In genomic region chr15:96273317-96274086, GRCh38 we compare ENCODE assay signal across 10 cellular contexts. TPM values are rescaled to one million over a fixed set of nuclear protein-coding genes. Genes with fewer than 3 reads are reported as not detected.
DNase-seq lines count a peak whose midpoint lies in the region; ATAC-seq, FAIRE-seq and TF ChIP-seq lines count a peak whose summit lies in the region.
"Had no signal": no experiment of that assay in that cellular context is flagged by ENCODE, and none has a peak within 500 bp of the region (broad histone marks: within the 10 kb centered on the region; RNA-seq: fewer than 3 reads in every experiment).

No MANE protein-coding gene starts in this region.

- SMC1A ChIA-PET in GM12878 (lab: Charles Lee; ENCODE audit: uncharacterized antibody, unreplicated experiment), result interaction anchor here (0.6 to 1.7 kb wide), 8 partner anchors 9 to 1014 kb away, joined by 3 to 7 read pairs (median 4); no protein-coding TSS in a partner anchor

- CTCF ChIA-PET in GM12878 (lab: Yijun Ruan, JAX), result no interaction called here

- H3K9me3 ChIP-seq in GM12878 (replicated peaks; ENCODE audit: control insufficient read depth, insufficient read depth, low read length), result no peaks in the 10 kb centered on the region
- H3K9me3 ChIP-seq in lower lobe of right lung, result no peaks in the 10 kb centered on the region

- H3K79me2 ChIP-seq in GM12878 (ENCODE audit: control insufficient read depth, insufficient read depth, low read length), result no peaks in the 10 kb centered on the region

- H3K36me3 ChIP-seq in GM12878 (ENCODE audit: control insufficient read depth in 2 of 2, insufficient read depth in 2 of 2, low read length in 1 of 2), result no peaks in the 10 kb centered on the region
- H3K36me3 ChIP-seq in lower lobe of right lung, result no peaks in the 10 kb centered on the region

- peak; percentile 76 for ATAC-seq in HG03565 (IDR thresholded peaks at IDR 0.05; ENCODE audit: unreplicated experiment)
- ATAC-seq in GM12878, result peak; percentile 92
- ATAC-seq in GM21717 (IDR thresholded peaks at IDR 0.05; ENCODE audit: unreplicated experiment), result no peak
- no peak for ATAC-seq in lower lobe of right lung
- ATAC-seq in HG02970 (IDR thresholded peaks at IDR 0.05; ENCODE audit: low FRiP score, unreplicated experiment), result no peak

- H3K4me3 ChIP-seq in GM12865 (ENCODE audit: low read depth, low read length) (no peak overlapping the region), GM12878 (no peak overlapping the region), retinal pigment epithelial cell (ENCODE audit: low read length) (no peak overlapping the region), lower lobe of right lung (no peak overlapping the region)

- no TSS peak for BruUV-seq in GM12878 (replicated peaks; lab: Mats Ljungman, UMichigan)

- FAIRE-seq in GM12878 (lab: Jason Lieb, UNC), result no peak

- no peak for TF ChIP-seq RAD21 in GM12878 (IDR thresholded peaks at IDR 0.05; ENCODE audit: insufficient read depth, low read depth, low read length)

- no peak overlapping the region for H3K9ac ChIP-seq in GM12878 (ENCODE audit: control insufficient read depth, insufficient read depth, low read length)

- TF ChIP-seq CTCF in GM12865 (IDR thresholded peaks at IDR 0.05; ENCODE audit: insufficient read depth, low read depth, low read length, missing control alignments) (no peak), GM12878 (IDR thresholded peaks at IDR 0.05 in 2 of 3, conservative IDR thresholded peaks at IDR 0.05 in 1 of 3; ENCODE audit: control insufficient read depth in 2 of 3, extremely low read depth in 1 of 3, insufficient read depth in 1 of 3, low read depth in 3 of 3, low read length in 3 of 3) (no peak), retinal pigment epithelial cell (conservative IDR thresholded peaks at IDR 0.05; ENCODE audit: low read depth, low read length) (no peak), lower lobe of right lung (IDR thresholded peaks at IDR 0.05) (no peak)

- TF ChIP-seq POLR2A in GM12878 (IDR thresholded peaks at IDR 0.05; ENCODE audit: low read depth, low read length), result no peak

- H3K27ac ChIP-seq in GM12878 (ENCODE audit: control insufficient read depth, insufficient read depth) (no peak overlapping the region), lower lobe of right lung (no peak overlapping the region)

- no peak overlapping the region for H3K4me2 ChIP-seq in GM12878 (ENCODE audit: control insufficient read depth, insufficient read depth)

- 20% methylated on average over 15 of the region's 15 CpGs for WGBS in GM12878 (ENCODE audit: insufficient coverage, insufficient replicate concordance, low lambda C conversion rate, missing lambda C conversion rate)

- H4K20me1 ChIP-seq in GM12878 (ENCODE audit: control insufficient read depth, insufficient read depth), result no peaks in the 10 kb centered on the region

- no peaks in the 10 kb centered on the region for H3K27me3 ChIP-seq in GM12878 (replicated peaks in 1 of 2; ENCODE audit: control insufficient read depth in 2 of 2, insufficient read depth in 2 of 2, low read length in 1 of 2)
- no peaks in the 10 kb centered on the region for H3K27me3 ChIP-seq in lower lobe of right lung (ENCODE audit: low read depth)

- intact Hi-C loops in GM12878 (cut with micrococcal nuclease; ENCODE audit: unreplicated experiment), result no loop called here
- intact Hi-C loops in lower lobe of right lung (cut with DNase I), result no loop called here

- RAD21 ChIA-PET in GM12878 (lab: Charles Lee; ENCODE audit: unreplicated experiment), result interaction anchor here (1.1 to 1.6 kb wide), 2 partner anchors 44 to 230 kb away, joined by 3 to 4 read pairs; no protein-coding TSS in a partner anchor

- POLR2A ChIA-PET in GM12878 (lab: Charles Lee), result interaction anchor here (0.5 kb wide), 1 partner anchor 38 kb away, joined by 4 read pairs; no protein-coding TSS in a partner anchor

- no peak for TF ChIP-seq EP300 in GM12878 (IDR thresholded peaks at IDR 0.05; ENCODE audit: borderline replicate concordance in 1 of 2, control insufficient read depth in 1 of 2, low read depth in 2 of 2, low read length in 2 of 2)

- in situ Hi-C loops in GM12878 (cut with MboI), result no loop called here

- no peak overlapping the region for H2AFZ ChIP-seq in GM12878 (ENCODE audit: control insufficient read depth, low read depth, low read length)

- H3K4me1 ChIP-seq in GM12878 (ENCODE audit: control insufficient read depth, insufficient read depth, low read length), result no peaks in the 10 kb centered on the region
- H3K4me1 ChIP-seq in lower lobe of right lung, result no peaks in the 10 kb centered on the region

- peak; percentile 28 for DNase-seq in GM12865 (ENCODE audit: low read depth)
- DNase-seq in GM12878 (ENCODE audit: low read depth, low spot score), result peak; percentile 25
- DNase-seq in retinal pigment epithelial cell (ENCODE audit: low read depth), result peak; percentile 89
- DNase-seq in cerebellar cortex (ENCODE audit: low spot score), result no peak
- no peak for DNase-seq in lower lobe of right lung
- DNase-seq: activated CD4-positive, alpha-beta T cell treated with anti-CD3 and anti-CD28 coated beads, Interleukin-2, amount 50 U/mL, for 1 hour; KG1 had no signal

TF ChIP-seq in GM12878, 131 proteins besides CTCF, POLR2A, EP300 and RAD21:
- TF ChIP-seq MTA2 (IDR thresholded peaks at IDR 0.05; ENCODE audit: low read depth), result peak; percentile 62; the same call in 1 of the 2 replicates
- peak; percentile 29; the same call in 1 of the 2 replicates for TF ChIP-seq ATF7 (IDR thresholded peaks at IDR 0.05; ENCODE audit: low read depth)
- TF ChIP-seq RUNX3 (IDR thresholded peaks at IDR 0.05; ENCODE audit: low read length), result peak; percentile 42; the same call in 1 of the 2 replicates
- peak; percentile 14; the same call in 1 of the 2 replicates for TF ChIP-seq JUNB (IDR thresholded peaks at IDR 0.05)
- TF ChIP-seq BHLHE40 (IDR thresholded peaks at IDR 0.05; ENCODE audit: borderline replicate concordance in 1 of 2, low read depth in 2 of 2, low read length in 1 of 2), result peak in 1 of 2 experiments; percentile 51; a peak in 2 of 4 replicates
- TF ChIP-seq CBX5 (IDR thresholded peaks at IDR 0.05; ENCODE audit: low read depth), result no peak
- no peak for TF ChIP-seq E2F8 (IDR thresholded peaks at IDR 0.05; ENCODE audit: low read depth, partially characterized antibody)
- TF ChIP-seq NR2F1 (conservative IDR thresholded peaks at IDR 0.05), result peak; percentile 71
- peak; percentile 15; the same call in 1 of the 2 replicates for TF ChIP-seq YY1 (IDR thresholded peaks at IDR 0.05; ENCODE audit: low read depth, low read length)
- no peak for TF ChIP-seq RFX5 (IDR thresholded peaks at IDR 0.05; ENCODE audit: low read depth, low read length)
- peak; percentile 42; the same call in 1 of the 2 replicates for TF ChIP-seq IRF4 (IDR thresholded peaks at IDR 0.05; ENCODE audit: low read depth, low read length)
- TF ChIP-seq BCL11A (IDR thresholded peaks at IDR 0.05; ENCODE audit: low read depth, low read length), result peak; percentile 85
- TF ChIP-seq ATF2 (IDR thresholded peaks at IDR 0.05; ENCODE audit: low read length), result peak; percentile 9; the same call in 1 of the 2 replicates

RNA-seq across cellular contexts. Expression of gene NR2F2, which starts 57.0 kb away (rescaled TPM):
- 21.4 and 23.4 TPM in 2 replicates for total RNA-seq in GM12878 (2013; cell fraction: nucleolus; rRNA removed)
- total RNA-seq in GM12878 (2014; rRNA removed) (0.82 and 1.1 TPM in 2 replicates), GM12878 (2014; rRNA removed; fragmentation: Illumina TruSeq; extraction: Trizol) (1.7 and 1.9 TPM in 2 replicates), GM12878 (2021) (9.4 and 10.1 TPM in 2 replicates), lower lobe of right lung (50.6 TPM)
- 0.34 TPM for polyA plus RNA-seq in GM12878 (2011; ENCODE audit: low read depth)
- polyA plus RNA-seq in GM12878 (2011; rRNA removed) (8.7 and 10.0 TPM in 2 replicates), GM12878 (2014; fragmentation: Illumina TruSeq; extraction: Trizol) (6.9 TPM in 2 replicates), GM12878 (2014; fragmentation: Nextera tagmentation; extraction: Ambion mirVana) (1 to 10 TPM; 2.3 to 3.2 TPM), GM12878 (2014; rRNA removed) (3.7 and 6.6 TPM in 2 replicates), GM12878 (2016; fragmentation: Nextera tagmentation; extraction: Ambion mirVana) (1 to 10 TPM; 1.8 to 3.1 TPM)
- 13.9 and 14.3 TPM in 2 replicates for polyA plus RNA-seq in GM12878 (2011; cell fraction: cytosol; rRNA removed)
- polyA plus RNA-seq in GM12878 (2011; cell fraction: nucleus; rRNA removed), result 14.0 and 17.0 TPM in 2 replicates
- 2.4 and 2.6 TPM in 2 replicates for polyA plus RNA-seq in GM12878 (2012)
- polyA minus RNA-seq in GM12878 (2011; rRNA and poly(A)+ RNA removed), result 7.2 and 11.2 TPM in 2 replicates
- polyA minus RNA-seq in GM12878 (2011; cell fraction: cytosol; rRNA and poly(A)+ RNA removed), result 12.4 and 19.1 TPM in 2 replicates
- 9.9 and 15.4 TPM in 2 replicates for polyA minus RNA-seq in GM12878 (2011; cell fraction: nucleus; rRNA and poly(A)+ RNA removed)

Comparison
In these comparisons a context has a peak if more than half of its experiments do, and no peak if none do; other contexts are left out.
1. DNase-seq: peak in GM12865 (single experiment), GM12878 (single experiment) and retinal pigment epithelial cell (single experiment); none in cerebellar cortex (single experiment) and lower lobe of right lung (single experiment).
2. ATAC-seq: peak in HG03565 (single experiment) and GM12878 (single experiment); none in GM21717 (single experiment), lower lobe of right lung (0 of 2) and HG02970 (single experiment).